In genomic region chr2:20599861-20600461, GRCh38 we compare ENCODE assay signal across 9 cellular contexts. TPM values are rescaled to one million over a fixed set of nuclear protein-coding genes. Genes with fewer than 3 reads are reported as not detected.
A peak's percentile ranks its signal among the peaks of the same experiment; 100 is the strongest.
DNase-seq lines count a peak whose midpoint lies in the region; ATAC-seq, FAIRE-seq and TF ChIP-seq lines count a peak whose summit lies in the region.
"Had no signal": no experiment of that assay in that cellular context is flagged by ENCODE, and none has a peak within 500 bp of the region (broad histone marks: within the 10 kb centered on the region; RNA-seq: fewer than 3 reads in every experiment).

No MANE protein-coding gene starts in this region.

- FAIRE-seq in HTR-8/SVneo (lab: Jason Lieb, UNC), result peak; percentile 13

- H3K4me1 ChIP-seq in right lobe of liver, result peaks cover 5 to 60% (median 30%) of the 10 kb centered on the region in 4 donors
- H3K4me1 ChIP-seq in skeletal muscle tissue (ENCODE audit: control insufficient read depth in 3 of 3, insufficient read depth in 3 of 3, low read length in 3 of 3), result peaks cover 50 to 57% (median 50%) of the 10 kb centered on the region in 3 donors

- intact Hi-C loops in right lobe of liver (cut with DNase I), result loop anchor here (10.0 kb wide), 1 partner anchor 155 kb away; the partner anchor contains the start of gene RHOB (in 2 of the 2)

- TF ChIP-seq CTCF in coronary artery (IDR thresholded peaks at IDR 0.05), result no peak
- no peak for TF ChIP-seq CTCF in right lobe of liver (IDR thresholded peaks at IDR 0.05)

- DNase-seq in HTR-8/SVneo (ENCODE audit: insufficient read length, low spot score) (no peak), coronary artery (ENCODE audit: low spot score) (peak; percentile 74), right lobe of liver (peak in 2 of 3 donors; percentile 45 to 47), LoVo (ENCODE audit: low spot score) (no peak), NCI-H446 (lab: John Stamatoyannopoulos, UW) (no peak), AG20443 (ENCODE audit: low spot score) (no peak)
- DNase-seq: KG1 had no signal

- H3K9ac ChIP-seq in skeletal muscle tissue (ENCODE audit: low read depth in 1 of 3, low read length in 3 of 3), result peak overlapping the region in 1 of 3 donors; percentile 25

- H3K9me3 ChIP-seq in right lobe of liver (no peaks in the 10 kb centered on the region), skeletal muscle tissue (ENCODE audit: control insufficient read depth in 3 of 3, low read length in 3 of 3) (no peaks in the 10 kb centered on the region)

- 61% methylated on average over 6 of the region's 10 CpGs for WGBS in right lobe of liver (ENCODE audit: insufficient coverage, low coverage, low lambda C conversion rate, missing lambda C conversion rate)

- H3K27me3 ChIP-seq in right lobe of liver, result no peaks in the 10 kb centered on the region
- no peaks in the 10 kb centered on the region for H3K27me3 ChIP-seq in skeletal muscle tissue (ENCODE audit: control insufficient read depth in 3 of 3, insufficient read depth in 3 of 3, low read length in 3 of 3)

- H3K27ac ChIP-seq in coronary artery (peak overlapping the region; percentile 75 to 84), right lobe of liver (peak overlapping the region; percentile 71 to 81 (median 79)), skeletal muscle tissue (ENCODE audit: low read depth, low read length) (peak overlapping the region; percentile 55)

- no peak for TF ChIP-seq POLR2A in right lobe of liver (IDR thresholded peaks at IDR 0.05)

- H3K4me3 ChIP-seq in coronary artery (no peak overlapping the region), right lobe of liver (no peak overlapping the region), skeletal muscle tissue (ENCODE audit: low read length in 3 of 3) (no peak overlapping the region)

- ATAC-seq in right lobe of liver, result no peak
- ATAC-seq in HG02981 (IDR thresholded peaks at IDR 0.05; ENCODE audit: unreplicated experiment), result no peak

- H3K36me3 ChIP-seq in right lobe of liver (no peaks in the 10 kb centered on the region), skeletal muscle tissue (ENCODE audit: control insufficient read depth in 3 of 3, insufficient read depth in 3 of 3, low read length in 3 of 3) (no peaks in the 10 kb centered on the region)

RNA-seq across cellular contexts. Expression of gene HS1BP3, which starts 50.9 kb away (rescaled TPM):
- total RNA-seq in right lobe of liver, result 10 to 100 TPM; 17.5 to 34.7 (median 20.2) TPM
- total RNA-seq in skeletal muscle tissue, result 10.4 TPM

Comparison
In these comparisons a context has a peak if more than half of its experiments do, and no peak if none do; other contexts are left out.
1. DNase-seq: peak in coronary artery (single experiment) and right lobe of liver (2 of 3); none in HTR-8/SVneo (single experiment), LoVo (single experiment), NCI-H446 (0 of 2) and AG20443 (single experiment).
2. Peak in every context shown above with its lines, with median percentiles within 50 percentile points of each other: H3K27ac ChIP-seq.